ENCODE assay signal across 20 cellular contexts in the genomic region with DNA sequence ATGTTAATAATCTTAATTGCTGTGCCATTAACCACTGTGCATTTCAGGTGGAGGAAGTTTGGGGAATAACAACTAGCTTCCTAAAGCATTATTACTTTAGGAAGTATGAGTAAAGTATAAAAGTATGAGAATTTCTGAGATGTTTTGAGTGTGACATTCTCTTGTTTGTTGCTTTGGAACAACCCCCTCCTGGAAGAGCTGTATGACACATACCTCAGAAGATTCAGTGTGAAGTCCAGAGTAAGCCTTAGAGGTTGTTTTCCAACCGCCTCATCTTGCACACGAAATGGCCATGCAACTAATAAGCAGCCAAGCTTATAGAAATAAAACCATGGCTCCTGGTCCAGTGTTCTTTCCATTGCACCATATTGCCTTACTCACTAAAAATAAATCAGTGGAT. TPM values are rescaled to one million over a fixed set of nuclear protein-coding genes. Genes with fewer than 3 reads are reported as not detected.
DNase-seq lines count a peak whose midpoint lies in the region; ATAC-seq, FAIRE-seq and TF ChIP-seq lines count a peak whose summit lies in the region.
"Had no signal": no experiment of that assay in that cellular context is flagged by ENCODE, and none has a peak within 500 bp of the region (broad histone marks: within the 10 kb centered on the region; RNA-seq: fewer than 3 reads in every experiment).

No MANE protein-coding gene starts in this region.

- no peaks in the 10 kb centered on the region for H3K36me3 ChIP-seq in PC-3 (ENCODE audit: low read depth, low read length)
- no peaks in the 10 kb centered on the region for H3K36me3 ChIP-seq in endothelial cell of umbilical vein (ENCODE audit: control insufficient read depth in 2 of 2, extremely low read depth in 1 of 2, insufficient read depth in 2 of 2, low read length in 2 of 2)
- H3K36me3 ChIP-seq: left ventricle myocardium inferior, pancreas, tibial artery had no signal

- 96 to 97% methylated on average over 2 of the region's 2 CpGs for WGBS in lower leg skin, 2 donors

- no peaks in the 10 kb centered on the region for H3K4me1 ChIP-seq in PC-3 (ENCODE audit: insufficient read depth, low read length)
- peaks cover 24% of the 10 kb centered on the region for H3K4me1 ChIP-seq in endothelial cell of umbilical vein (ENCODE audit: control insufficient read depth, extremely low read depth, insufficient read depth, low read length)
- H3K4me1 ChIP-seq: body of pancreas, left ventricle myocardium inferior, pancreas had no signal

- H3K4me3 ChIP-seq in PC-3 (ENCODE audit: low read length) (no peak overlapping the region), endothelial cell of umbilical vein (replicated peaks in 1 of 3; ENCODE audit: insufficient read depth in 1 of 3, low read depth in 1 of 3, low read length in 3 of 3) (no peak overlapping the region), lower leg skin (ENCODE audit: low read depth, poor library complexity, severe bottlenecking) (no peak overlapping the region)
- H3K4me3 ChIP-seq: body of pancreas, dorsolateral prefrontal cortex, left ventricle myocardium inferior, pancreas, tibial artery had no signal

- no TSS peak for BruUV-seq in PC-3 (replicated peaks; lab: Mats Ljungman, UMichigan)
- BruUV-seq in endothelial cell of umbilical vein (replicated peaks; lab: Mats Ljungman, UMichigan), result no TSS peak

- H3K27me3 ChIP-seq in PC-3 (ENCODE audit: low read length) (no peaks in the 10 kb centered on the region), endothelial cell of umbilical vein (ENCODE audit: control insufficient read depth in 2 of 2, insufficient read depth in 2 of 2, low read length in 2 of 2) (no peaks in the 10 kb centered on the region)
- H3K27me3 ChIP-seq: body of pancreas, dorsolateral prefrontal cortex, pancreas, tibial artery had no signal

- no peaks in the 10 kb centered on the region for H3K9me3 Mint-ChIP-seq in endothelial cell (ENCODE audit: unreplicated experiment)
- H3K9me3 Mint-ChIP-seq: stimulated activated effector memory CD8-positive, alpha-beta T cell treated with anti-CD3 and anti-CD28 coated beads, Interleukin-12 subunit alpha, Interleukin-12 subunit beta, amount 100 ng/mL, for 72 hours had no signal

- H3K9ac ChIP-seq in PC-3 (ENCODE audit: low read length) (no peak overlapping the region), endothelial cell of umbilical vein (replicated peaks; ENCODE audit: extremely low read depth, insufficient read depth, low read length) (no peak overlapping the region)

- H3K27ac ChIP-seq in PC-3 (ENCODE audit: low read length) (no peak overlapping the region), endothelial cell of umbilical vein (ENCODE audit: insufficient read depth, low read depth, low read length) (no peak overlapping the region)
- H3K27ac ChIP-seq: body of pancreas, dorsolateral prefrontal cortex, left ventricle myocardium inferior, pancreas had no signal

- no peaks in the 10 kb centered on the region for H3K9me2 ChIP-seq in PC-3 (replicated peaks; ENCODE audit: low read length)

- ATAC-seq in PC-3, result no peak
- ATAC-seq: body of pancreas; pancreas; stimulated activated effector memory CD8-positive, alpha-beta T cell treated with anti-CD3 and anti-CD28 coated beads, Interleukin-12 subunit alpha, Interleukin-12 subunit beta, amount 100 ng/mL, for 72 hours had no signal

- H3K4me2 ChIP-seq in PC-3 (ENCODE audit: low read length) (no peak overlapping the region), endothelial cell of umbilical vein (ENCODE audit: insufficient read depth, low read length) (peak overlapping the region; percentile 7)

- no peak overlapping the region for H2AFZ ChIP-seq in PC-3 (ENCODE audit: low read length)
- H2AFZ ChIP-seq in endothelial cell of umbilical vein (ENCODE audit: low read depth, low read length), result peak overlapping the region; percentile 3

- intact Hi-C loops in PC-3 (cut with micrococcal nuclease) (no loop called here), endothelial cell of umbilical vein (cut with micrococcal nuclease) (no loop called here), lower leg skin (cut with DNase I; ENCODE audit: low total_unique reads) (no loop called here)

- no peak overlapping the region for H3K27ac Mint-ChIP-seq in endothelial cell (ENCODE audit: unreplicated experiment)
- H3K27ac Mint-ChIP-seq: CD14-positive monocyte; stimulated activated effector memory CD8-positive, alpha-beta T cell treated with anti-CD3 and anti-CD28 coated beads, Interleukin-12 subunit alpha, Interleukin-12 subunit beta, amount 100 ng/mL, for 72 hours had no signal

- H3K9me1 ChIP-seq in endothelial cell of umbilical vein (replicated peaks; ENCODE audit: control insufficient read depth, extremely low read depth, insufficient read depth, low read length), result no peaks in the 10 kb centered on the region

- peaks cover 1% of the 10 kb centered on the region for H3K27me3 Mint-ChIP-seq in endothelial cell (ENCODE audit: unreplicated experiment)

- dilution Hi-C loops in endothelial cell of umbilical vein (cut with MboI; ENCODE audit: extremely low pct_ligation_motif_present, low sequenced_read_pairs), result no loop called here

- POLR2A ChIA-PET in PC-3 (lab: Charles Lee; ENCODE audit: unreplicated experiment) (no interaction called here), endothelial cell of umbilical vein (lab: Charles Lee) (no interaction called here)

- H3K9me3 ChIP-seq in PC-3 (ENCODE audit: low read length) (no peaks in the 10 kb centered on the region), endothelial cell of umbilical vein (replicated peaks; ENCODE audit: control insufficient read depth, insufficient read depth, low read length) (no peaks in the 10 kb centered on the region)
- H3K9me3 ChIP-seq: body of pancreas, left ventricle myocardium inferior, pancreas, tibial artery had no signal

- no peaks in the 10 kb centered on the region for H3K36me3 Mint-ChIP-seq in endothelial cell (ENCODE audit: low read depth, unreplicated experiment)
- H3K36me3 Mint-ChIP-seq: CD14-positive monocyte; stimulated activated effector memory CD8-positive, alpha-beta T cell treated with anti-CD3 and anti-CD28 coated beads, Interleukin-12 subunit alpha, Interleukin-12 subunit beta, amount 100 ng/mL, for 72 hours had no signal

- no peak overlapping the region for H3K4me3 Mint-ChIP-seq in endothelial cell (ENCODE audit: unreplicated experiment)
- H3K4me3 Mint-ChIP-seq: CD14-positive monocyte; stimulated activated effector memory CD8-positive, alpha-beta T cell treated with anti-CD3 and anti-CD28 coated beads, Interleukin-12 subunit alpha, Interleukin-12 subunit beta, amount 100 ng/mL, for 72 hours had no signal

- peaks cover 5% of the 10 kb centered on the region for H3K4me1 Mint-ChIP-seq in endothelial cell (ENCODE audit: unreplicated experiment)
- H3K4me1 Mint-ChIP-seq: CD14-positive monocyte; stimulated activated effector memory CD8-positive, alpha-beta T cell treated with anti-CD3 and anti-CD28 coated beads, Interleukin-12 subunit alpha, Interleukin-12 subunit beta, amount 100 ng/mL, for 72 hours had no signal

- H3K79me2 ChIP-seq in PC-3 (ENCODE audit: low read length) (no peaks in the 10 kb centered on the region), endothelial cell of umbilical vein (ENCODE audit: control insufficient read depth, insufficient read depth, low read length) (no peaks in the 10 kb centered on the region)

- CTCF ChIA-PET in PC-3 (lab: Charles Lee) (no interaction called here), endothelial cell of umbilical vein (lab: Charles Lee) (interaction anchor here (1.0 to 3.3 kb wide), 3 partner anchors 9 to 36 kb away, joined by 3 to 13 read pairs (median 4); no protein-coding TSS in a partner anchor)

- TF ChIP-seq CTCF in PC-3 (conservative IDR thresholded peaks at IDR 0.05; ENCODE audit: low read depth, low read length) (no peak), endothelial cell of umbilical vein (IDR thresholded peaks at IDR 0.05; ENCODE audit: extremely low read depth in 1 of 2, insufficient read depth in 1 of 2, low read depth in 1 of 2, low read length in 2 of 2) (no peak), lower leg skin (IDR thresholded peaks at IDR 0.05) (no peak), endothelial cell (IDR thresholded peaks at IDR 0.05; ENCODE audit: unreplicated experiment) (no peak)

- FAIRE-seq in endothelial cell of umbilical vein (lab: Jason Lieb, UNC), result peak; percentile 89
- FAIRE-seq: pancreas had no signal

- DNase-seq in EL (peak; percentile 83), PC-3 (peak; percentile 15), endothelial cell of umbilical vein (ENCODE audit: low read depth, low spot score) (peak; percentile 48), renal cortical epithelial cell (ENCODE audit: low read depth) (peak; percentile 61), lower leg skin (ENCODE audit: low spot score in 2 of 2) (no peak), HuH-7 (ENCODE audit: low spot score) (no peak), SW480 (ENCODE audit: low spot score) (no peak), endothelial cell (ENCODE audit: low spot score) (no peak)
- DNase-seq: activated CD4-positive, alpha-beta T cell treated with anti-CD3 and anti-CD28 coated beads for 1 hour; activated naive CD4-positive, alpha-beta T cell; body of pancreas; dorsolateral prefrontal cortex; left ventricle myocardium inferior; NCI-H1694; NCI-H446 treated with DMSO at 0.1 percent for 48 hours; pancreas; SIG-M5; tibial artery had no signal

- H3F3A ChIP-seq in PC-3 (ENCODE audit: low read length, unreplicated experiment), result no peaks in the 10 kb centered on the region

- H4K20me1 ChIP-seq in PC-3 (ENCODE audit: low read length) (no peaks in the 10 kb centered on the region), endothelial cell of umbilical vein (replicated peaks; ENCODE audit: control insufficient read depth, extremely low read depth, insufficient read depth, low read length) (no peaks in the 10 kb centered on the region)

- TF ChIP-seq POLR2A in endothelial cell of umbilical vein (IDR thresholded peaks at IDR 0.05; ENCODE audit: low read depth, low read length) (no peak), lower leg skin (IDR thresholded peaks at IDR 0.05) (no peak)

TF ChIP-seq in endothelial cell of umbilical vein, 7 proteins besides CTCF, POLR2A, EP300 and RAD21 (continues in another document):
- TF ChIP-seq POLR2AphosphoS5 (IDR thresholded peaks at IDR 0.05; ENCODE audit: insufficient read depth, low read depth, low read length) (peak; percentile 27), MYC (IDR thresholded peaks at IDR 0.05; ENCODE audit: low read depth, low read length) (no peak)

RNA-seq across cellular contexts. Expression of a gene that starts 21.7 kb away (rescaled TPM):
- total RNA-seq in PC-3 (2014; rRNA removed) (0.11 TPM in 1 of 2 replicates, not detected in the other), endothelial cell of umbilical vein (0.55 and 1.1 TPM in 2 replicates), renal cortical epithelial cell (0.17 and 0.50 TPM in 2 replicates), lower leg skin (1 to 10 TPM in 2 of 4 donors, under 1 TPM in 1, not detected in 1; 0.76 to 2.7 (median 1.6) TPM), endothelial cell (ENCODE audit: unreplicated experiment) (0.33 TPM)
- polyA plus RNA-seq in endothelial cell of umbilical vein, result 0.25 and 0.57 TPM in 2 replicates
- 0.52 and 0.69 TPM in 2 replicates for polyA plus RNA-seq in endothelial cell of umbilical vein (2011; cell fraction: cytosol; rRNA removed)
- polyA plus RNA-seq in endothelial cell of umbilical vein (2011; cell fraction: nucleus; rRNA removed), result 1.9 and 2.0 TPM in 2 replicates
- polyA plus RNA-seq in endothelial cell of umbilical vein (2012), result 4.2 and 8.9 TPM in 2 replicates
- 0.29 and 0.45 TPM in 2 replicates for polyA minus RNA-seq in endothelial cell of umbilical vein
- not detected for polyA minus RNA-seq in endothelial cell of umbilical vein (2011; cell fraction: cytosol; rRNA and poly(A)+ RNA removed)
- 1.9 and 2.2 TPM in 2 replicates for polyA minus RNA-seq in endothelial cell of umbilical vein (2011; cell fraction: nucleus; rRNA and poly(A)+ RNA removed)

Comparison
In these comparisons a context has a peak if more than half of its experiments do, and no peak if none do; other contexts are left out.
1. DNase-seq: peak in EL (single experiment), PC-3 (single experiment), endothelial cell of umbilical vein (single experiment) and renal cortical epithelial cell (single experiment); none in lower leg skin (0 of 2), HuH-7 (single experiment), SW480 (single experiment) and endothelial cell (single experiment).